In the genomic region with DNA sequence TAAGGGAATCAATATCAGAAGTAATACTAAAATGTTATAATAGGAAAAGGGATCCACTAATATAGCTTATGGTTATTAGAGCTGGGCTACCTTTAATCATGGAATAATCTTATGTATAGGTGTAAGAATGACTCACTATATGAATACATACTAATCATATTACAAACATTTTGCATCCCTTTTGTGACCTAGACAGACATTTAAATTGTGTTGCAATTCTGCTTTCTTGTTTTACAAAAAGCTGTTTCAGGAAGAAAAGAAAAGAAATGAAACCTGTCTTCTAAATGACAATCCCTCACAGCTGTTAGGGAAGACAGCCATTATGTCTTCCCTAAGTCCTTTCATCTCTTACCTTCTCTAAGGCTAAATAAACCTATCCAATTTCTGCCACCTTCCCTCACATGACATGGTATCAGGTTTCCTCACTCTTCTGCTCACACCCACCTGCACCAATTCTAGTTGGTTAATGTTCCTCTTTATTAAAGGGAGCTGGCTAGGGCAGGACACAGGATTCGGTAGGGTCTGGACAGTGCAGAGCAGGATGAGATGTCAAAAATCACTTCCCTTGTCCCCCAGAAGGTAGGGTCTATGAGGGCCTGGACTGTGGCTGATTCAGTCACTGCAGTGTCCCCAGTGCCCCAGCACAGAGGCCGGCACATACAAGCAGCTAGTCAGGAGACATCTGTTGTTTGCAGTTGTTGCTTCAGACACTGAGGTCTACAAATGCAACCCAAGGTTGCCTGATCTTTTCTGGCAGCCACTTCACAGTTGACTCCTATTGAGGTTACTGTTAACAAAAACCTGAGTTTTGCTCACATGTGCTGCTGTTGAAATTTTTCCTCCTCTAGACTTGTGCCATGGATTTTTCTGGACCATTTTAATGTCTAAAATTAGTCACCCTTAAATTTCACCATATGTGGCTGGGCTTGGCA, we compare ENCODE assay signal across 10 cellular contexts. TPM values are rescaled to one million over a fixed set of nuclear protein-coding genes. Genes with fewer than 3 reads are reported as not detected.
DNase-seq lines count a peak whose midpoint lies in the region; ATAC-seq, FAIRE-seq and TF ChIP-seq lines count a peak whose summit lies in the region.
"Had no signal": no experiment of that assay in that cellular context is flagged by ENCODE, and none has a peak within 500 bp of the region (broad histone marks: within the 10 kb centered on the region; RNA-seq: fewer than 3 reads in every experiment).

No MANE protein-coding gene starts in this region.

- peak; percentile 62 for FAIRE-seq in keratinocyte (lab: Jason Lieb, UNC)

- H4K20me1 ChIP-seq in Loucy (ENCODE audit: insufficient read depth, low read length, poor library complexity, severe bottlenecking) (peaks cover 17% of the 10 kb centered on the region), SU-DHL-6 (ENCODE audit: low read depth, low read length) (no peaks in the 10 kb centered on the region), keratinocyte (ENCODE audit: control insufficient read depth, extremely low read depth, insufficient read depth, low read length) (no peaks in the 10 kb centered on the region)

- H3K27ac Mint-ChIP-seq in CD14-positive monocyte = peak overlapping the region; percentile 75 to 95 (median 88)
- H3K27ac Mint-ChIP-seq: endodermal cell had no signal

- peak overlapping the region; percentile 15 for H3K27ac ChIP-seq in SU-DHL-6 (ENCODE audit: low read depth, low read length)
- H3K27ac ChIP-seq in keratinocyte (ENCODE audit: control insufficient read depth, insufficient read depth, low read length) = peak overlapping the region; percentile 68
- H3K27ac ChIP-seq in brain microvascular endothelial cell = no peak overlapping the region

- ATAC-seq in GM21390 (IDR thresholded peaks at IDR 0.05; ENCODE audit: unreplicated experiment) = no peak

- H3K36me3 ChIP-seq in Loucy (ENCODE audit: insufficient read depth, low read length) = no peaks in the 10 kb centered on the region
- no peaks in the 10 kb centered on the region for H3K36me3 ChIP-seq in SU-DHL-6 (ENCODE audit: low read length)
- H3K36me3 ChIP-seq in keratinocyte (ENCODE audit: control insufficient read depth in 2 of 2, extremely low read depth in 1 of 2, insufficient read depth in 2 of 2, low read length in 2 of 2) = no peaks in the 10 kb centered on the region
- no peaks in the 10 kb centered on the region for H3K36me3 ChIP-seq in brain microvascular endothelial cell (replicated peaks)

- peak overlapping the region; percentile 69 for H3K4me2 ChIP-seq in Loucy (ENCODE audit: low read depth, low read length, poor library complexity, severe bottlenecking)
- no peak overlapping the region for H3K4me2 ChIP-seq in SU-DHL-6 (ENCODE audit: low read depth, low read length, poor library complexity, severe bottlenecking)
- peak overlapping the region; percentile 15 for H3K4me2 ChIP-seq in keratinocyte (ENCODE audit: control insufficient read depth, extremely low read depth, insufficient read depth, low read depth, low read length)
- H3K4me2 ChIP-seq: SK-N-SH had no signal

- H3F3A ChIP-seq in Loucy (ENCODE audit: low read depth) (no peaks in the 10 kb centered on the region), SU-DHL-6 (ENCODE audit: insufficient read depth) (peaks cover 9% of the 10 kb centered on the region)

- H3K4me1 ChIP-seq in Loucy (ENCODE audit: insufficient read depth, low read length, poor library complexity, severe bottlenecking) (peaks cover 61% of the 10 kb centered on the region), keratinocyte (ENCODE audit: control insufficient read depth, extremely low read depth, insufficient read depth, low read length) (peaks cover 18% of the 10 kb centered on the region)

- peak overlapping the region; percentile 12 to 49 for H3K4me3 Mint-ChIP-seq in CD14-positive monocyte
- H3K4me3 Mint-ChIP-seq: endodermal cell had no signal

- in situ Hi-C loops in brain microvascular endothelial cell (cut with HindIII; ENCODE audit: low pct_ligation_motif_present, low sequenced_read_pairs) = loop anchor here (25.0 kb wide), 1 partner anchor 199 kb away; no protein-coding TSS in a partner anchor

- H3K79me2 ChIP-seq in Loucy (ENCODE audit: insufficient read depth, low read length) (peaks cover 85% of the 10 kb centered on the region), SU-DHL-6 (ENCODE audit: insufficient read depth, low read length) (peaks cover 38% of the 10 kb centered on the region), keratinocyte (ENCODE audit: control insufficient read depth, insufficient read depth, low read length) (peaks cover 48% of the 10 kb centered on the region)

- H3K9me2 ChIP-seq in Loucy (replicated peaks; ENCODE audit: low read depth, low read length) (no peaks in the 10 kb centered on the region), SU-DHL-6 (replicated peaks; ENCODE audit: insufficient read depth, low read length) (no peaks in the 10 kb centered on the region)
- H3K9me2 ChIP-seq: SK-N-SH had no signal

- H3K27me3 Mint-ChIP-seq in CD14-positive monocyte (ENCODE audit: low read depth in 3 of 3) = peaks cover 0 to 2% (median 0%) of the 10 kb centered on the region in 3 donors

- DNase-seq in CD14-positive monocyte (ENCODE audit: low spot score) (peak; percentile 68), keratinocyte (ENCODE audit: low read depth, low spot score) (no peak), brain microvascular endothelial cell (no peak), DMS114 treated with DMSO at 0.1 percent for 48 hours (lab: John Stamatoyannopoulos, UW; ENCODE audit: unreplicated experiment) (no peak), amniotic stem cell (lab: John Stamatoyannopoulos, UW) (no peak)
- DNase-seq: endodermal cell, SK-N-SH had no signal

- H3K9ac ChIP-seq in Loucy (ENCODE audit: low read depth, low read length, poor library complexity, severe bottlenecking) = peak overlapping the region; percentile 35
- no peak overlapping the region for H3K9ac ChIP-seq in SU-DHL-6 (ENCODE audit: low read length)
- peak overlapping the region; percentile 7 for H3K9ac ChIP-seq in keratinocyte (ENCODE audit: control insufficient read depth, extremely low read depth, insufficient read depth, low read length)
- H3K9ac ChIP-seq: SK-N-SH had no signal

- H3K4me1 Mint-ChIP-seq in CD14-positive monocyte = peaks cover 57% of the 10 kb centered on the region

- no peaks in the 10 kb centered on the region for H3K9me3 Mint-ChIP-seq in CD14-positive monocyte
- H3K9me3 Mint-ChIP-seq: endodermal cell had no signal

- H3K4me3 ChIP-seq in Loucy (ENCODE audit: low read length, poor library complexity, severe bottlenecking) = peak overlapping the region; percentile 53
- no peak overlapping the region for H3K4me3 ChIP-seq in SU-DHL-6 (ENCODE audit: insufficient read depth, low read length, poor library complexity, severe bottlenecking)
- H3K4me3 ChIP-seq in keratinocyte (ENCODE audit: control insufficient read depth in 2 of 3, extremely low read depth in 1 of 3, insufficient read depth in 2 of 3, low read depth in 1 of 3, low read length in 3 of 3) = no peak overlapping the region
- H3K4me3 ChIP-seq in brain microvascular endothelial cell (ENCODE audit: low read depth, low read length) = no peak overlapping the region

- H3K36me3 Mint-ChIP-seq in CD14-positive monocyte = peaks cover 3 to 19% of the 10 kb centered on the region in 2 donors

- H3K27me3 ChIP-seq in Loucy (ENCODE audit: insufficient read depth, low read length, poor library complexity, severe bottlenecking) (no peaks in the 10 kb centered on the region), SU-DHL-6 (ENCODE audit: low read length) (no peaks in the 10 kb centered on the region), keratinocyte (ENCODE audit: control insufficient read depth, extremely low read depth, insufficient read depth, low read length) (no peaks in the 10 kb centered on the region), brain microvascular endothelial cell (replicated peaks) (no peaks in the 10 kb centered on the region)

- H2AFZ ChIP-seq in Loucy (ENCODE audit: low read length) (no peak overlapping the region), SU-DHL-6 (ENCODE audit: low read depth, low read length, severe bottlenecking) (no peak overlapping the region), keratinocyte (ENCODE audit: control insufficient read depth, low read length) (no peak overlapping the region)

- H3K9me1 ChIP-seq in keratinocyte (ENCODE audit: control insufficient read depth, extremely low read depth, insufficient read depth, low read length) = no peaks in the 10 kb centered on the region

- H3K9me3 ChIP-seq in Loucy (ENCODE audit: insufficient read depth, low read depth, low read length) = no peaks in the 10 kb centered on the region
- no peaks in the 10 kb centered on the region for H3K9me3 ChIP-seq in SU-DHL-6 (ENCODE audit: insufficient read depth, low read length)
- H3K9me3 ChIP-seq in keratinocyte (ENCODE audit: control insufficient read depth, low read depth, low read length) = no peaks in the 10 kb centered on the region
- H3K9me3 ChIP-seq: SK-N-SH had no signal

- dilution Hi-C loops in keratinocyte (cut with MboI; ENCODE audit: extremely low pct_ligation_motif_present, low sequenced_read_pairs) = no loop called here

- intact Hi-C loops in CD14-positive monocyte (cut with micrococcal nuclease) = loop anchor here (5.0 to 10.0 kb wide), 2 partner anchors 69 to 83 kb away; partner anchors contain the start of genes PCNX4 (in 2 of the 2) and PPM1A (in 1 of the 2)

- TF ChIP-seq CTCF in CD14-positive monocyte (IDR thresholded peaks at IDR 0.05) (no peak), Loucy (conservative IDR thresholded peaks at IDR 0.05; ENCODE audit: low read length) (no peak), SU-DHL-6 (IDR thresholded peaks at IDR 0.05; ENCODE audit: insufficient read depth, low read length, poor library complexity, severe bottlenecking) (no peak), keratinocyte (optimal IDR thresholded peaks at IDR 0.05 in 1 of 3, IDR thresholded peaks at IDR 0.05 in 1 of 3, conservative IDR thresholded peaks at IDR 0.05 in 1 of 3; ENCODE audit: extremely low read depth in 1 of 3, insufficient read depth in 2 of 3, low read length in 3 of 3) (no peak), brain microvascular endothelial cell (IDR thresholded peaks at IDR 0.05; ENCODE audit: low read depth, low read length, missing control alignments) (no peak)

RNA-seq across cellular contexts. Expression of gene DHRS7, which starts 3.8 kb away (rescaled TPM):
- polyA plus RNA-seq in CD14-positive monocyte (100 to 1,000 TPM; 218 to 223 TPM), keratinocyte (55.7 to 98.3 TPM (median 79.2 TPM) in 3 replicates)
- polyA plus RNA-seq in keratinocyte (2011; ENCODE audit: low read depth) = 64.4 TPM
- polyA plus RNA-seq in keratinocyte (2011; cell fraction: cytosol; rRNA removed) = 67.6 and 101 TPM in 2 replicates
- 90.5 and 113 TPM in 2 replicates for polyA plus RNA-seq in keratinocyte (2011; cell fraction: nucleus; rRNA removed)
- polyA plus RNA-seq in keratinocyte (2012; ENCODE audit: low replicate concordance) = 101 and 111 TPM in 2 replicates
- polyA minus RNA-seq in keratinocyte = 27.4 to 44.9 TPM (median 31.7 TPM) in 3 replicates
- 102 TPM for polyA minus RNA-seq in keratinocyte (2011; cell fraction: cytosol; rRNA and poly(A)+ RNA removed)
- 61.4 and 66.1 TPM in 2 replicates for polyA minus RNA-seq in keratinocyte (2011; cell fraction: nucleus; rRNA and poly(A)+ RNA removed)
